21 cellular contexts compared by ENCODE assay signal in genomic region chr15:41079717-41080116, GRCh38.
"Had no signal": no experiment of that assay in that cellular context is flagged by ENCODE, and none has a peak within 500 bp of the region (broad histone marks: within the 10 kb centered on the region; RNA-seq: fewer than 3 reads in every experiment).

No MANE protein-coding gene starts in this region.

- H3K27ac Mint-ChIP-seq: dendritic cell treated with granulocyte-macrophage colony-stimulating factor and Interleukin-4, amounts not matched to agents 40 ng/mL and 50 ng/mL, for 4 days; T-helper 2 cell treated with Interferon-gamma antibody and Interleukin-4, amounts not matched to agents 5 μg/mL and 100 μg/mL, for 36 hours had no signal

- H2AFZ ChIP-seq: hepatocyte had no signal

- H3K4me1 ChIP-seq: body of pancreas, gastrocnemius medialis, lower lobe of right lung, prostate gland, right lobe of liver, suprapubic skin, upper lobe of left lung had no signal

- H3K4me1 Mint-ChIP-seq: central memory CD8-positive, alpha-beta T cell had no signal

- H3K4me2 ChIP-seq: hepatocyte had no signal

- H3K27me3 ChIP-seq: body of pancreas, gastrocnemius medialis, hepatocyte, right lobe of liver, suprapubic skin, upper lobe of left lung had no signal

- H3K9me3 Mint-ChIP-seq: central memory CD8-positive, alpha-beta T cell; dendritic cell treated with granulocyte-macrophage colony-stimulating factor and Interleukin-4, amounts not matched to agents 40 ng/mL and 50 ng/mL, for 4 days; effector memory CD8-positive, alpha-beta T cell; naive thymus-derived CD8-positive, alpha-beta T cell; T-helper 2 cell treated with Interferon-gamma antibody and Interleukin-4, amounts not matched to agents 5 μg/mL and 100 μg/mL, for 36 hours had no signal

- H3K36me3 ChIP-seq: prostate gland had no signal

- H3K4me3 ChIP-seq: body of pancreas, gastrocnemius medialis, hepatocyte, lower lobe of right lung, prostate gland, right lobe of liver, suprapubic skin, upper lobe of left lung had no signal

- H3K27ac ChIP-seq: body of pancreas, epithelial cell of prostate, gastrocnemius medialis, hepatocyte, lower lobe of right lung, prostate gland, right lobe of liver, suprapubic skin, upper lobe of left lung had no signal

- ATAC-seq: activated CD4-positive, CD25-positive, alpha-beta regulatory T cell treated with anti-CD3 and anti-CD28 coated beads, Interleukin-2, amount 50 U/mL, for 24 hours; body of pancreas; effector memory CD8-positive, alpha-beta T cell; gastrocnemius medialis; naive thymus-derived CD8-positive, alpha-beta T cell had no signal

- H3K27me3 Mint-ChIP-seq: central memory CD8-positive, alpha-beta T cell; dendritic cell treated with granulocyte-macrophage colony-stimulating factor and Interleukin-4, amounts not matched to agents 40 ng/mL and 50 ng/mL, for 4 days; effector memory CD8-positive, alpha-beta T cell; naive thymus-derived CD8-positive, alpha-beta T cell had no signal

- DNase-seq: activated CD4-positive, alpha-beta T cell treated with anti-CD3 and anti-CD28 coated beads, Interleukin-2, amount 50 U/mL, for 48 hours; activated gamma-delta T cell; activated T-cell treated with anti-CD3 and anti-CD28 coated beads, Interleukin-2, amount 50 U/mL, for 48 hours; body of pancreas; effector memory CD8-positive, alpha-beta T cell; gastrocnemius medialis; lower lobe of right lung; occipital lobe; right lobe of liver; stimulated activated CD4-positive, alpha-beta T cell treated with anti-CD3 and anti-CD28 coated beads, Interleukin-1b, Interleukin-23, amount 100 ng/mL, for 48 hours; stimulated activated naive CD4-positive, alpha-beta T cell; upper lobe of left lung had no signal

- H3K9me3 ChIP-seq: body of pancreas, gastrocnemius medialis, lower lobe of right lung, prostate gland, right lobe of liver, suprapubic skin, upper lobe of left lung had no signal

- H3K4me3 Mint-ChIP-seq: central memory CD8-positive, alpha-beta T cell; dendritic cell treated with granulocyte-macrophage colony-stimulating factor and Interleukin-4, amounts not matched to agents 40 ng/mL and 50 ng/mL, for 4 days; effector memory CD8-positive, alpha-beta T cell; T-helper 2 cell treated with Interferon-gamma antibody and Interleukin-4, amounts not matched to agents 5 μg/mL and 100 μg/mL, for 36 hours had no signal
